Comparison of ENCODE assay signal across 2 cellular contexts in the genomic region with DNA sequence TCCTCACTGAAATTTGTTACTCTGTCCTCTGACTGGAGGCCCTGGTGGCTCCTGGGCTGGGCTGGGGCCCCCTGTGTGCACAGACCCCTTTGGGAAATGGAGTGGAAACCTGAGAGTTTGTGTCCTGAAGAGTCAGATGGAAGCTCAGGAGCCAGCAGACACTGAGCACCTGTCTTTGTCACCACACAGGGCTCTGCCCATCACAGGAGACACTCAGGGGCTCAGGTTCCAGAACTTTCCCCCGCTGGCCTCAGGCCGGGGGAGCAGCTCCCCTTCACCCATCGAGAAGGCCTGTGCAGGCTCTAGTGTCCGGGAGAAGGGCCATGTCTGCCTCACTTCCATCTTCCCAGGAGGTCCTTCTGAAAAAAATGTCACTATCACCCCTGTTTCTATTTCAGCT.
TF ChIP-seq lines count a peak whose summit lies in the region.

No MANE protein-coding gene starts in this region.

TF ChIP-seq in HEK293, 187 proteins besides CTCF, POLR2A, EP300 and RAD21:
- TF ChIP-seq ZNF354C (tag by site-specific recombination; IDR thresholded peaks at IDR 0.05; ENCODE audit: borderline replicate concordance, low read depth) (no peak), REPIN1 (tag by site-specific recombination; IDR thresholded peaks at IDR 0.05; ENCODE audit: low read depth) (no peak)
- TF ChIP-seq, protein P1, sequence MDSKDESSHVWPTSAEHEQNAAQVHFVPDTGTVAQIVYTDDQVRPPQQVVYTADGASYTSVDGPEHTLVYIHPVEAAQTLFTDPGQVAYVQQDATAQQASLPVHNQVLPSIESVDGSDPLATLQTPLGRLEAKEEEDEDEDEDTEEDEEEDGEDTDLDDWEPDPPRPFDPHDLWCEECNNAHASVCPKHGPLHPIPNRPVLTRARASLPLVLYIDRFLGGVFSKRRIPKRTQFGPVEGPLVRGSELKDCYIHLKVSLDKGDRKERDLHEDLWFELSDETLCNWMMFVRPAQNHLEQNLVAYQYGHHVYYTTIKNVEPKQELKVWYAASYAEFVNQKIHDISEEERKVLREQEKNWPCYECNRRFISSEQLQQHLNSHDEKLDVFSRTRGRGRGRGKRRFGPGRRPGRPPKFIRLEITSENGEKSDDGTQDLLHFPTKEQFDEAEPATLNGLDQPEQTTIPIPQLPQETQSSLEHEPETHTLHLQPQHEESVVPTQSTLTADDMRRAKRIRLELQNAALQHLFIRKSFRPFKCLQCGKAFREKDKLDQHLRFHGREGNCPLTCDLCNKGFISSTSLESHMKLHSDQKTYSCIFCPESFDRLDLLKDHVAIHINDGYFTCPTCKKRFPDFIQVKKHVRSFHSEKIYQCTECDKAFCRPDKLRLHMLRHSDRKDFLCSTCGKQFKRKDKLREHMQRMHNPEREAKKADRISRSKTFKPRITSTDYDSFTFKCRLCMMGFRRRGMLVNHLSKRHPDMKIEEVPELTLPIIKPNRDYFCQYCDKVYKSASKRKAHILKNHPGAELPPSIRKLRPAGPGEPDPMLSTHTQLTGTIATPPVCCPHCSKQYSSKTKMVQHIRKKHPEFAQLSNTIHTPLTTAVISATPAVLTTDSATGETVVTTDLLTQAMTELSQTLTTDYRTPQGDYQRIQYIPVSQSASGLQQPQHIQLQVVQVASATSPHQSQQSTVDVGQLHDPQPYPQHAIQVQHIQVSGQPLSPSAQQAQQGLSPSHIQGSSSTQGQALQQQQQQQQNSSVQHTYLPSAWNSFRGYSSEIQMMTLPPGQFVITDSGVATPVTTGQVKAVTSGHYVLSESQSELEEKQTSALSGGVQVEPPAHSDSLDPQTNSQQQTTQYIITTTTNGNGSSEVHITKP (tag by site-specific recombination; IDR thresholded peaks at IDR 0.05), result peak; percentile 48; the same call in 1 of the 2 replicates

TF ChIP-seq in IMR-90, 13 proteins besides CTCF, POLR2A, EP300 and RAD21:
- TF ChIP-seq CHD1 (IDR thresholded peaks at IDR 0.05; ENCODE audit: low read depth, low read length), result no peak
- TF ChIP-seq BHLHE40 (IDR thresholded peaks at IDR 0.05; ENCODE audit: low read depth, low read length), result no peak
- TF ChIP-seq MAFK (IDR thresholded peaks at IDR 0.05; ENCODE audit: low read depth, low read length), result no peak
- no peak for TF ChIP-seq MAZ (IDR thresholded peaks at IDR 0.05; ENCODE audit: borderline replicate concordance, low read depth, low read length)
- TF ChIP-seq SMC3 (IDR thresholded peaks at IDR 0.05; ENCODE audit: low read depth, low read length), result no peak
- no peak for TF ChIP-seq NFE2L2 (IDR thresholded peaks at IDR 0.05; ENCODE audit: low read depth, low read length)
- TF ChIP-seq, protein P2, sequence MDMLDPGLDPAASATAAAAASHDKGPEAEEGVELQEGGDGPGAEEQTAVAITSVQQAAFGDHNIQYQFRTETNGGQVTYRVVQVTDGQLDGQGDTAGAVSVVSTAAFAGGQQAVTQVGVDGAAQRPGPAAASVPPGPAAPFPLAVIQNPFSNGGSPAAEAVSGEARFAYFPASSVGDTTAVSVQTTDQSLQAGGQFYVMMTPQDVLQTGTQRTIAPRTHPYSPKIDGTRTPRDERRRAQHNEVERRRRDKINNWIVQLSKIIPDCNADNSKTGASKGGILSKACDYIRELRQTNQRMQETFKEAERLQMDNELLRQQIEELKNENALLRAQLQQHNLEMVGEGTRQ (IDR thresholded peaks at IDR 0.05; ENCODE audit: low read depth, low read length), result no peak
- TF ChIP-seq CEBPB (IDR thresholded peaks at IDR 0.05; ENCODE audit: low read depth, low read length), result no peak
- TF ChIP-seq RFX5 (IDR thresholded peaks at IDR 0.05; ENCODE audit: low read depth, low read length), result no peak
- no peak for TF ChIP-seq RCOR1 (IDR thresholded peaks at IDR 0.05; ENCODE audit: insufficient replicate concordance, low read length)
TF ChIP-seq in IMR-90: peak in this region for 0.
